In the genomic region with DNA sequence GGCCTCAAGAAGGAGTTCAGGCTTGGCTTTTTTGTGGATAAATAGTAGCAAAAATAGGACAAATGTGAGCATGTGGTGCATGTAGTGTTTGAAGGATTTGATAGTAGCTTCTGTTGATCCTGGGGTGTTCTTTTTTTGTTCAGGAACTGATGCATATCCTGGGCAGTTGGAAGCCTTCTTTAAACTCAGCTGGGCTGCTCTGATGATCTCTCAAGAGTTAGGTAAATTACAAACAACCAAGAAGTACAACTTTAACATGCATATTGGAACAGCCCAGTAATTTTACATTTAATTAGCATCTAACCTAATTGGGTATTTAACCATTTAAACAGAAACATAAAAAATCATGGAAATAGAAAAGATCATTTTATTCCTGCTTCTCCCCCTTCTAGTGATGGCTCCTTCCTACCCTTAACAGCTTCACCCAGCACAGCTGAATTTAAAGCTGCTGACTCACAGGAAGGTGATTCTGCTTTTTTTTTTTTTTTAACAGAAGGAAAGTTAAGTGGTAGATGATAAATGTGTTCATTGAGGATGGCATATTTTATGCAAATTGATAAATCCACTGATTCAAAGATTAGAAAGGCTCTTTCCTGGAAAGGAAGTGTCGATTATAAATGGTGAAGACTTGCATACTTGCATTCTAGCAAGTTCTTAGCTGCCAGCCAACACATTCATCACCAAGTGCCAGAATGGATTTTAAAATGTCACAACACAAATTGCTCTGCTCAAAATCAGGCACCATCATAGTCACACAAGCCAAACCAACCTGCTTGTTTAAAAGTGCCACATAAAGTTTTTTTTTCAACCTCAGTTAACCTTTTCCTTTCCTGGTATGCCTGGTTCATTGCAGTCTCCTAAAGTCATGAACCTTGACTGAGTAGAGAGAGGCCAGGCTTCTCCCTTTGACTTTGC, we compare ENCODE assay signal across 10 cellular contexts. TPM values are rescaled to one million over a fixed set of nuclear protein-coding genes. Genes with fewer than 3 reads are reported as not detected.
DNase-seq lines count a peak whose midpoint lies in the region; ATAC-seq, FAIRE-seq and TF ChIP-seq lines count a peak whose summit lies in the region.
"Had no signal": no experiment of that assay in that cellular context is flagged by ENCODE, and none has a peak within 500 bp of the region (broad histone marks: within the 10 kb centered on the region; RNA-seq: fewer than 3 reads in every experiment).

No MANE protein-coding gene starts in this region.

- no TSS peak for BruUV-seq in HepG2 (replicated peaks; lab: Mats Ljungman, UMichigan)

- no peak for TF ChIP-seq RAD21 in HepG2 (CRISPR knock-in tag; IDR thresholded peaks at IDR 0.05)

- H3K27ac ChIP-seq in right lobe of liver (no peak overlapping the region), HepG2 (ENCODE audit: extremely low read length, insufficient read depth, low read length) (no peak overlapping the region)

- no peak for FAIRE-seq in HepG2 (lab: Jason Lieb, UNC)

- in situ Hi-C loops in HepG2 (cut with HindIII; ENCODE audit: extremely low pct_ligation_motif_present, low pct_unique_long_range_greater_than_20kb): no loop called here

- H3K4me3 ChIP-seq in right lobe of liver (no peak overlapping the region), HepG2 (replicated peaks in 1 of 3; ENCODE audit: insufficient read depth in 1 of 3, low read depth in 2 of 3, low read length in 3 of 3) (no peak overlapping the region), fibroblast of pulmonary artery (replicated peaks; ENCODE audit: low read depth, low read length) (no peak overlapping the region)

- no peak for TF ChIP-seq EP300 in HepG2 (IDR thresholded peaks at IDR 0.05; ENCODE audit: low read depth in 2 of 2, low read length in 2 of 2)
- TF ChIP-seq EP300 in HepG2 (CRISPR knock-in tag; IDR thresholded peaks at IDR 0.05; ENCODE audit: borderline replicate concordance): no peak

- H3K4me1 Mint-ChIP-seq in type B pancreatic cell (ENCODE audit: unreplicated experiment): peaks cover 42% of the 10 kb centered on the region

- no peak overlapping the region for H2AFZ ChIP-seq in HepG2 (ENCODE audit: low read length)

- DNase-seq in right lobe of liver (no peak), HepG2 (ENCODE audit: low spot score) (no peak), fibroblast of pulmonary artery (ENCODE audit: low read depth) (peak; percentile 65), type B pancreatic cell (ENCODE audit: extremely low spot score, unreplicated experiment) (no peak)
- DNase-seq: activated naive CD8-positive, alpha-beta T cell treated with anti-CD3 and anti-CD28 coated beads, Interleukin-2, amount 10 ng/mL, durations not matched to agents 7 days and 5 days; stimulated activated CD4-positive, alpha-beta T cell treated with anti-CD3 and anti-CD28 coated beads, Interleukin-12 subunit alpha, Interleukin-12 subunit beta, amount 100 ng/mL, for 4 hours had no signal

- H3K4me2 ChIP-seq in HepG2 (ENCODE audit: low read depth, low read length): no peak overlapping the region

- TF ChIP-seq CTCF in right lobe of liver (IDR thresholded peaks at IDR 0.05): no peak
- no peak for TF ChIP-seq CTCF in HepG2 (CRISPR knock-in tag; IDR thresholded peaks at IDR 0.05)
- TF ChIP-seq CTCF in fibroblast of pulmonary artery (IDR thresholded peaks at IDR 0.05; ENCODE audit: low read length, missing control alignments): no peak
- no peak for TF ChIP-seq CTCF in type B pancreatic cell (conservative IDR thresholded peaks at IDR 0.05)

- H3K9me3 Mint-ChIP-seq in type B pancreatic cell: no peaks in the 10 kb centered on the region
- H3K9me3 Mint-ChIP-seq: activated naive CD8-positive, alpha-beta T cell treated with anti-CD3 and anti-CD28 coated beads, Interleukin-2, amount 10 ng/mL, durations not matched to agents 7 days and 5 days had no signal

- no peaks in the 10 kb centered on the region for H4K20me1 ChIP-seq in HepG2 (ENCODE audit: insufficient read depth, low read length)

- TF ChIP-seq POLR2A in right lobe of liver (IDR thresholded peaks at IDR 0.05) (no peak), HepG2 (IDR thresholded peaks at IDR 0.05; ENCODE audit: insufficient read depth in 1 of 2, low read depth in 2 of 2, low read length in 2 of 2) (no peak)

- H3K9ac ChIP-seq in HepG2 (ENCODE audit: insufficient read depth, low read depth, low read length): no peak overlapping the region

- no peaks in the 10 kb centered on the region for H3K27me3 Mint-ChIP-seq in type B pancreatic cell
- H3K27me3 Mint-ChIP-seq: activated naive CD8-positive, alpha-beta T cell treated with anti-CD3 and anti-CD28 coated beads, Interleukin-2, amount 10 ng/mL, durations not matched to agents 7 days and 5 days had no signal

- POLR2A ChIA-PET in HepG2 (lab: Yijun Ruan, JAX): interaction anchor here (1.5 kb wide), 1 partner anchor 23 kb away, joined by 4 read pairs; the partner anchor contains the start of gene NCK1

- H3K36me3 Mint-ChIP-seq in type B pancreatic cell: peaks cover 7% of the 10 kb centered on the region

- H3K79me2 ChIP-seq in HepG2 (ENCODE audit: insufficient read depth, low read length): peaks cover 6% of the 10 kb centered on the region

- H3K36me3 ChIP-seq in right lobe of liver (no peaks in the 10 kb centered on the region), HepG2 (replicated peaks in 1 of 2; ENCODE audit: control insufficient read depth in 1 of 2, insufficient read depth in 2 of 2, low read length in 2 of 2) (peaks cover 1 to 2% of the 10 kb centered on the region in 2 experiments; a peak in 3 of 5 replicates)

- H3K4me3 Mint-ChIP-seq in type B pancreatic cell: no peak overlapping the region
- H3K4me3 Mint-ChIP-seq: activated naive CD8-positive, alpha-beta T cell treated with anti-CD3 and anti-CD28 coated beads, Interleukin-2, amount 10 ng/mL, durations not matched to agents 7 days and 5 days had no signal

- H3K9me3 ChIP-seq in right lobe of liver (no peaks in the 10 kb centered on the region), HepG2 (ENCODE audit: low read length) (no peaks in the 10 kb centered on the region)

- intact Hi-C loops in right lobe of liver (cut with DNase I): no loop called here
- intact Hi-C loops in HepG2 (cut with micrococcal nuclease; ENCODE audit: unreplicated experiment): no loop called here

- peaks cover 0 to 7% (median 0%) of the 10 kb centered on the region in 4 donors for H3K4me1 ChIP-seq in right lobe of liver
- peaks cover 5% of the 10 kb centered on the region; the same call in 1 of the 2 replicates for H3K4me1 ChIP-seq in HepG2 (ENCODE audit: insufficient read depth, low read length)

- CTCF ChIA-PET in HepG2 (lab: Yijun Ruan, JAX; ENCODE audit: low intra/inter-chr PET ratio, low total read pairs): no interaction called here

- ATAC-seq in right lobe of liver (peak in 3 of 4 donors; percentile 34 to 60 (median 56)), HepG2 (no peak), SK-N-SH treated with all-trans-retinoic acid at 6 μM for 48 hours (peak; percentile 84), GM18868 (IDR thresholded peaks at IDR 0.05; ENCODE audit: unreplicated experiment) (no peak), HG02588 (IDR thresholded peaks at IDR 0.05; ENCODE audit: unreplicated experiment) (no peak), HG02884 (IDR thresholded peaks at IDR 0.05; ENCODE audit: unreplicated experiment) (no peak)

- peak overlapping the region; percentile 20 for H3K27ac Mint-ChIP-seq in type B pancreatic cell

- H3K27me3 ChIP-seq in right lobe of liver (no peaks in the 10 kb centered on the region), HepG2 (ENCODE audit: control insufficient read depth in 1 of 2, insufficient read depth in 2 of 2, low read length in 2 of 2) (no peaks in the 10 kb centered on the region)

- 60% methylated on average over 1 of the region's 1 CpG for WGBS in right lobe of liver (ENCODE audit: insufficient coverage, low coverage, low lambda C conversion rate, missing lambda C conversion rate)
- 91% methylated on average over 1 of the region's 1 CpG for WGBS in HepG2 (ENCODE audit: low lambda C conversion rate)

RNA-seq across cellular contexts. Expression of gene SLC35G2, which starts 20.0 kb away (rescaled TPM):
- total RNA-seq in right lobe of liver (1 to 10 TPM in 3 of 6 experiments, under 1 TPM in 3; 0.51 to 2.7 (median 1.7) TPM), HepG2 (2016; rRNA removed; fragmentation: Illumina TruSeq; extraction: Trizol) (4.2 and 7.6 TPM in 2 replicates), type B pancreatic cell (ENCODE audit: low replicate concordance) (3.7 and 5.8 TPM in 2 replicates)
- 2.3 and 2.7 TPM in 2 replicates for total RNA-seq in HepG2 (2016; cell fraction: cytosol; rRNA removed; fragmentation: Illumina TruSeq; extraction: Trizol; ENCODE audit: low read depth)
- total RNA-seq in HepG2 (2016; cell fraction: insoluble cytoplasmic fraction; rRNA removed; fragmentation: Illumina TruSeq; extraction: Trizol): 4.5 and 6.6 TPM in 2 replicates
- total RNA-seq in HepG2 (2016; cell fraction: membrane; rRNA removed; fragmentation: Illumina TruSeq; extraction: Trizol): 5.0 and 5.3 TPM in 2 replicates
- total RNA-seq in HepG2 (2016; cell fraction: nucleus; rRNA removed; fragmentation: Illumina TruSeq; extraction: Trizol): 7.8 and 11.3 TPM in 2 replicates
- 10.3 and 10.7 TPM in 2 replicates for polyA plus RNA-seq in HepG2 (2011; rRNA removed)
- polyA plus RNA-seq in HepG2 (2011; cell fraction: cytosol; rRNA removed): 4.8 and 10.3 TPM in 2 replicates
- 8.3 and 11.0 TPM in 2 replicates for polyA plus RNA-seq in HepG2 (2011; cell fraction: nucleus; rRNA removed)
- polyA plus RNA-seq in HepG2 (2012): 10.6 and 13.1 TPM in 2 replicates
- polyA plus RNA-seq in HepG2 (2016; cell fraction: cytosol; fragmentation: Illumina TruSeq; extraction: Trizol; ENCODE audit: low read depth): 1.1 TPM in 2 replicates
- 3.3 and 3.4 TPM in 2 replicates for polyA plus RNA-seq in HepG2 (2016; cell fraction: insoluble cytoplasmic fraction; fragmentation: Illumina TruSeq; extraction: Trizol; ENCODE audit: low read depth)
- 1.4 and 1.9 TPM in 2 replicates for polyA plus RNA-seq in HepG2 (2016; cell fraction: membrane; fragmentation: Illumina TruSeq; extraction: Trizol; ENCODE audit: low read depth)
- 14.6 and 16.3 TPM in 2 replicates for polyA plus RNA-seq in HepG2 (2016; cell fraction: nucleus; fragmentation: Illumina TruSeq; extraction: Trizol; ENCODE audit: insufficient read depth, low read depth)
- 5.3 and 12.2 TPM in 2 replicates for polyA minus RNA-seq in HepG2 (2011; rRNA and poly(A)+ RNA removed; ENCODE audit: low replicate concordance)
- 3.6 and 5.6 TPM in 2 replicates for polyA minus RNA-seq in HepG2 (2011; cell fraction: cytosol; rRNA and poly(A)+ RNA removed)
- 8.5 and 9.3 TPM in 2 replicates for polyA minus RNA-seq in HepG2 (2011; cell fraction: nucleus; rRNA and poly(A)+ RNA removed)

RNA-seq across cellular contexts. Expression of gene NCK1, which starts 23.1 kb away (rescaled TPM):
- total RNA-seq in right lobe of liver (10 to 100 TPM; 21.4 to 27.0 (median 23.7) TPM), HepG2 (2016; rRNA removed; fragmentation: Illumina TruSeq; extraction: Trizol) (30.4 and 51.0 TPM in 2 replicates), type B pancreatic cell (ENCODE audit: low replicate concordance) (24.3 and 28.6 TPM in 2 replicates)
- 8.3 and 17.1 TPM in 2 replicates for total RNA-seq in HepG2 (2016; cell fraction: cytosol; rRNA removed; fragmentation: Illumina TruSeq; extraction: Trizol; ENCODE audit: low read depth)
- 35.7 and 48.8 TPM in 2 replicates for total RNA-seq in HepG2 (2016; cell fraction: insoluble cytoplasmic fraction; rRNA removed; fragmentation: Illumina TruSeq; extraction: Trizol)
- 21.3 and 25.2 TPM in 2 replicates for total RNA-seq in HepG2 (2016; cell fraction: membrane; rRNA removed; fragmentation: Illumina TruSeq; extraction: Trizol)
- 27.2 and 29.5 TPM in 2 replicates for total RNA-seq in HepG2 (2016; cell fraction: nucleus; rRNA removed; fragmentation: Illumina TruSeq; extraction: Trizol)
- 11.0 and 14.7 TPM in 2 replicates for polyA plus RNA-seq in HepG2 (2011; rRNA removed)
- 6.2 and 9.9 TPM in 2 replicates for polyA plus RNA-seq in HepG2 (2011; cell fraction: cytosol; rRNA removed)
- polyA plus RNA-seq in HepG2 (2011; cell fraction: nucleus; rRNA removed): 6.5 and 6.9 TPM in 2 replicates
- 16.0 and 17.6 TPM in 2 replicates for polyA plus RNA-seq in HepG2 (2012)
- 4.2 and 6.7 TPM in 2 replicates for polyA plus RNA-seq in HepG2 (2016; cell fraction: cytosol; fragmentation: Illumina TruSeq; extraction: Trizol; ENCODE audit: low read depth)
- polyA plus RNA-seq in HepG2 (2016; cell fraction: insoluble cytoplasmic fraction; fragmentation: Illumina TruSeq; extraction: Trizol; ENCODE audit: low read depth): 45.9 and 47.3 TPM in 2 replicates
- 9.9 and 12.4 TPM in 2 replicates for polyA plus RNA-seq in HepG2 (2016; cell fraction: membrane; fragmentation: Illumina TruSeq; extraction: Trizol; ENCODE audit: low read depth)
- 17.3 and 21.6 TPM in 2 replicates for polyA plus RNA-seq in HepG2 (2016; cell fraction: nucleus; fragmentation: Illumina TruSeq; extraction: Trizol; ENCODE audit: insufficient read depth, low read depth)
- polyA minus RNA-seq in HepG2 (2011; rRNA and poly(A)+ RNA removed; ENCODE audit: low replicate concordance): 8.7 and 12.3 TPM in 2 replicates
- polyA minus RNA-seq in HepG2 (2011; cell fraction: cytosol; rRNA and poly(A)+ RNA removed): 13.4 and 16.2 TPM in 2 replicates
- 51.5 and 57.7 TPM in 2 replicates for polyA minus RNA-seq in HepG2 (2011; cell fraction: nucleus; rRNA and poly(A)+ RNA removed)

Comparison
In these comparisons a context has a peak if more than half of its experiments do, and no peak if none do; other contexts are left out.
1. ATAC-seq: peak in right lobe of liver (3 of 4) and SK-N-SH treated with all-trans-retinoic acid at 6 μM for 48 hours (single experiment); none in HepG2 (single experiment), GM18868 (single experiment), HG02588 (single experiment) and HG02884 (single experiment).